In the genomic region with DNA sequence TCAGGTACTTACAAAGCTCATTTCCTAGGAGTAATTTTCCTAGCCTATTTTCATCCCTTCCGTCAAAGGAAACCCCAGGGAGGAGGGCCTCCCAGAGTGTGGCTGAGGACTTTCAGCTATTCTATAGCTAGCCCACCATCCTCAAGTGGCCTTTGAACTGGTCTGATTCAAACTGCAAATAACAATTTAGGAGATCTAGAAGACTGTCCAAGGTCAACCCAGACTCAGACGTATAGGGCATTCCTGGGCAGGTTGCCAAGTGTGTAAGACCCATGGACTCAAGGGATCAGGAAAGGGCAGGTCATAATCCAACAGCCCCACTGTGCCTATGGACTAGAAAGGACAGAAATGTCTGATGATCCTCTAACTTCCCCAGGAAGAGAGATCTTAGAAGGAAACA, we compare ENCODE assay signal across 1 cellular context.
A peak's percentile ranks its signal among the peaks of the same experiment; 100 is the strongest.
TF ChIP-seq lines count a peak whose summit lies in the region.

No MANE protein-coding gene starts in this region.

TF ChIP-seq in HepG2, 621 proteins besides CTCF, POLR2A, EP300 and RAD21 (continued from another document and continues in another):
- TF ChIP-seq, protein P1, sequence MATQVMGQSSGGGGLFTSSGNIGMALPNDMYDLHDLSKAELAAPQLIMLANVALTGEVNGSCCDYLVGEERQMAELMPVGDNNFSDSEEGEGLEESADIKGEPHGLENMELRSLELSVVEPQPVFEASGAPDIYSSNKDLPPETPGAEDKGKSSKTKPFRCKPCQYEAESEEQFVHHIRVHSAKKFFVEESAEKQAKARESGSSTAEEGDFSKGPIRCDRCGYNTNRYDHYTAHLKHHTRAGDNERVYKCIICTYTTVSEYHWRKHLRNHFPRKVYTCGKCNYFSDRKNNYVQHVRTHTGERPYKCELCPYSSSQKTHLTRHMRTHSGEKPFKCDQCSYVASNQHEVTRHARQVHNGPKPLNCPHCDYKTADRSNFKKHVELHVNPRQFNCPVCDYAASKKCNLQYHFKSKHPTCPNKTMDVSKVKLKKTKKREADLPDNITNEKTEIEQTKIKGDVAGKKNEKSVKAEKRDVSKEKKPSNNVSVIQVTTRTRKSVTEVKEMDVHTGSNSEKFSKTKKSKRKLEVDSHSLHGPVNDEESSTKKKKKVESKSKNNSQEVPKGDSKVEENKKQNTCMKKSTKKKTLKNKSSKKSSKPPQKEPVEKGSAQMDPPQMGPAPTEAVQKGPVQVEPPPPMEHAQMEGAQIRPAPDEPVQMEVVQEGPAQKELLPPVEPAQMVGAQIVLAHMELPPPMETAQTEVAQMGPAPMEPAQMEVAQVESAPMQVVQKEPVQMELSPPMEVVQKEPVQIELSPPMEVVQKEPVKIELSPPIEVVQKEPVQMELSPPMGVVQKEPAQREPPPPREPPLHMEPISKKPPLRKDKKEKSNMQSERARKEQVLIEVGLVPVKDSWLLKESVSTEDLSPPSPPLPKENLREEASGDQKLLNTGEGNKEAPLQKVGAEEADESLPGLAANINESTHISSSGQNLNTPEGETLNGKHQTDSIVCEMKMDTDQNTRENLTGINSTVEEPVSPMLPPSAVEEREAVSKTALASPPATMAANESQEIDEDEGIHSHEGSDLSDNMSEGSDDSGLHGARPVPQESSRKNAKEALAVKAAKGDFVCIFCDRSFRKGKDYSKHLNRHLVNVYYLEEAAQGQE (IDR thresholded peaks at IDR 0.05; ENCODE audit: borderline replicate concordance in 1 of 2, low read depth in 1 of 2, low read length in 2 of 2): no peak
- TF ChIP-seq NR2F6 (IDR thresholded peaks at IDR 0.05) (peak; percentile 32; the same call in 1 of the 2 replicates), NR2F6 (CRISPR knock-in tag; IDR thresholded peaks at IDR 0.05) (0 out of 2 replicates have a peak, but pooled peaks have one; percentile 32), MEIS1 (CRISPR knock-in tag; IDR thresholded peaks at IDR 0.05; ENCODE audit: borderline replicate concordance) (no peak), ZNF333 (CRISPR knock-in tag; IDR thresholded peaks at IDR 0.05; ENCODE audit: borderline replicate concordance) (no peak), ELF1 (CRISPR knock-in tag; IDR thresholded peaks at IDR 0.05) (no peak), ZNF326 (CRISPR knock-in tag; IDR thresholded peaks at IDR 0.05; ENCODE audit: borderline replicate concordance) (no peak), ZNF644 (CRISPR knock-in tag; IDR thresholded peaks at IDR 0.05; ENCODE audit: low read depth) (no peak), SRSF9 (IDR thresholded peaks at IDR 0.05; ENCODE audit: borderline replicate concordance, insufficient read depth, low read depth, low read length, poor library complexity, severe bottlenecking) (no peak), ZNF121 (CRISPR knock-in tag; IDR thresholded peaks at IDR 0.05) (no peak), ZFP62 (CRISPR knock-in tag; IDR thresholded peaks at IDR 0.05) (no peak), HOXA3 (CRISPR knock-in tag; IDR thresholded peaks at IDR 0.05) (0 out of 2 replicates have a peak, but pooled peaks have one; percentile 48), ZNF607 (CRISPR knock-in tag; IDR thresholded peaks at IDR 0.05; ENCODE audit: borderline replicate concordance) (no peak), TCF7 (IDR thresholded peaks at IDR 0.05; ENCODE audit: low read depth) (peak; percentile 18; the same call in 1 of the 2 replicates), SOX6 (IDR thresholded peaks at IDR 0.05) (no peak), SOX6 (CRISPR knock-in tag; IDR thresholded peaks at IDR 0.05) (peak; percentile 65), ZBTB7B (CRISPR knock-in tag; IDR thresholded peaks at IDR 0.05) (peak; percentile 70), NFKBIZ (CRISPR knock-in tag; IDR thresholded peaks at IDR 0.05) (no peak), NR2F1 (CRISPR knock-in tag; IDR thresholded peaks at IDR 0.05) (peak; percentile 52 to 73; a peak in 2 of 4 replicates), RELA (CRISPR knock-in tag; IDR thresholded peaks at IDR 0.05) (no peak), ZNF484 (CRISPR knock-in tag; IDR thresholded peaks at IDR 0.05; ENCODE audit: borderline replicate concordance, low read depth) (no peak), RARG (CRISPR knock-in tag; IDR thresholded peaks at IDR 0.05; ENCODE audit: low read depth) (no peak), ESRRA (CRISPR knock-in tag; IDR thresholded peaks at IDR 0.05; ENCODE audit: low read depth) (peak; percentile 79; the same call in 1 of the 2 replicates), ZNF619 (CRISPR knock-in tag; IDR thresholded peaks at IDR 0.05) (no peak), ZNF260 (CRISPR knock-in tag; IDR thresholded peaks at IDR 0.05; ENCODE audit: borderline replicate concordance, low read depth) (no peak), TAF15 (IDR thresholded peaks at IDR 0.05; ENCODE audit: low read depth, low read length, poor library complexity, severe bottlenecking) (no peak), RARA (CRISPR knock-in tag; IDR thresholded peaks at IDR 0.05) (peak; percentile 52; the same call in 1 of the 2 replicates)
- TF ChIP-seq, protein P2, sequence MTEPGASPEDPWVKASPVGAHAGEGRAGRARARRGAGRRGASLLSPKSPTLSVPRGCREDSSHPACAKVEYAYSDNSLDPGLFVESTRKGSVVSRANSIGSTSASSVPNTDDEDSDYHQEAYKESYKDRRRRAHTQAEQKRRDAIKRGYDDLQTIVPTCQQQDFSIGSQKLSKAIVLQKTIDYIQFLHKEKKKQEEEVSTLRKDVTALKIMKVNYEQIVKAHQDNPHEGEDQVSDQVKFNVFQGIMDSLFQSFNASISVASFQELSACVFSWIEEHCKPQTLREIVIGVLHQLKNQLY (CRISPR knock-in tag; IDR thresholded peaks at IDR 0.05): no peak
- TF ChIP-seq, protein P3, sequence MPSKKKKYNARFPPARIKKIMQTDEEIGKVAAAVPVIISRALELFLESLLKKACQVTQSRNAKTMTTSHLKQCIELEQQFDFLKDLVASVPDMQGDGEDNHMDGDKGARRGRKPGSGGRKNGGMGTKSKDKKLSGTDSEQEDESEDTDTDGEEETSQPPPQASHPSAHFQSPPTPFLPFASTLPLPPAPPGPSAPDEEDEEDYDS (CRISPR knock-in tag; IDR thresholded peaks at IDR 0.05): no peak
- TF ChIP-seq, protein P4, sequence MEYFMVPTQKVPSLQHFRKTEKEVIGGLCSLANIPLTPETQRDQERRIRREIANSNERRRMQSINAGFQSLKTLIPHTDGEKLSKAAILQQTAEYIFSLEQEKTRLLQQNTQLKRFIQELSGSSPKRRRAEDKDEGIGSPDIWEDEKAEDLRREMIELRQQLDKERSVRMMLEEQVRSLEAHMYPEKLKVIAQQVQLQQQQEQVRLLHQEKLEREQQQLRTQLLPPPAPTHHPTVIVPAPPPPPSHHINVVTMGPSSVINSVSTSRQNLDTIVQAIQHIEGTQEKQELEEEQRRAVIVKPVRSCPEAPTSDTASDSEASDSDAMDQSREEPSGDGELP (IDR thresholded peaks at IDR 0.05; ENCODE audit: borderline replicate concordance, low read depth): no peak
- TF ChIP-seq, protein P5, sequence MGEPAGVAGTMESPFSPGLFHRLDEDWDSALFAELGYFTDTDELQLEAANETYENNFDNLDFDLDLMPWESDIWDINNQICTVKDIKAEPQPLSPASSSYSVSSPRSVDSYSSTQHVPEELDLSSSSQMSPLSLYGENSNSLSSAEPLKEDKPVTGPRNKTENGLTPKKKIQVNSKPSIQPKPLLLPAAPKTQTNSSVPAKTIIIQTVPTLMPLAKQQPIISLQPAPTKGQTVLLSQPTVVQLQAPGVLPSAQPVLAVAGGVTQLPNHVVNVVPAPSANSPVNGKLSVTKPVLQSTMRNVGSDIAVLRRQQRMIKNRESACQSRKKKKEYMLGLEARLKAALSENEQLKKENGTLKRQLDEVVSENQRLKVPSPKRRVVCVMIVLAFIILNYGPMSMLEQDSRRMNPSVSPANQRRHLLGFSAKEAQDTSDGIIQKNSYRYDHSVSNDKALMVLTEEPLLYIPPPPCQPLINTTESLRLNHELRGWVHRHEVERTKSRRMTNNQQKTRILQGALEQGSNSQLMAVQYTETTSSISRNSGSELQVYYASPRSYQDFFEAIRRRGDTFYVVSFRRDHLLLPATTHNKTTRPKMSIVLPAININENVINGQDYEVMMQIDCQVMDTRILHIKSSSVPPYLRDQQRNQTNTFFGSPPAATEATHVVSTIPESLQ (CRISPR knock-in tag; conservative IDR thresholded peaks at IDR 0.05): no peak
- TF ChIP-seq, protein P6, sequence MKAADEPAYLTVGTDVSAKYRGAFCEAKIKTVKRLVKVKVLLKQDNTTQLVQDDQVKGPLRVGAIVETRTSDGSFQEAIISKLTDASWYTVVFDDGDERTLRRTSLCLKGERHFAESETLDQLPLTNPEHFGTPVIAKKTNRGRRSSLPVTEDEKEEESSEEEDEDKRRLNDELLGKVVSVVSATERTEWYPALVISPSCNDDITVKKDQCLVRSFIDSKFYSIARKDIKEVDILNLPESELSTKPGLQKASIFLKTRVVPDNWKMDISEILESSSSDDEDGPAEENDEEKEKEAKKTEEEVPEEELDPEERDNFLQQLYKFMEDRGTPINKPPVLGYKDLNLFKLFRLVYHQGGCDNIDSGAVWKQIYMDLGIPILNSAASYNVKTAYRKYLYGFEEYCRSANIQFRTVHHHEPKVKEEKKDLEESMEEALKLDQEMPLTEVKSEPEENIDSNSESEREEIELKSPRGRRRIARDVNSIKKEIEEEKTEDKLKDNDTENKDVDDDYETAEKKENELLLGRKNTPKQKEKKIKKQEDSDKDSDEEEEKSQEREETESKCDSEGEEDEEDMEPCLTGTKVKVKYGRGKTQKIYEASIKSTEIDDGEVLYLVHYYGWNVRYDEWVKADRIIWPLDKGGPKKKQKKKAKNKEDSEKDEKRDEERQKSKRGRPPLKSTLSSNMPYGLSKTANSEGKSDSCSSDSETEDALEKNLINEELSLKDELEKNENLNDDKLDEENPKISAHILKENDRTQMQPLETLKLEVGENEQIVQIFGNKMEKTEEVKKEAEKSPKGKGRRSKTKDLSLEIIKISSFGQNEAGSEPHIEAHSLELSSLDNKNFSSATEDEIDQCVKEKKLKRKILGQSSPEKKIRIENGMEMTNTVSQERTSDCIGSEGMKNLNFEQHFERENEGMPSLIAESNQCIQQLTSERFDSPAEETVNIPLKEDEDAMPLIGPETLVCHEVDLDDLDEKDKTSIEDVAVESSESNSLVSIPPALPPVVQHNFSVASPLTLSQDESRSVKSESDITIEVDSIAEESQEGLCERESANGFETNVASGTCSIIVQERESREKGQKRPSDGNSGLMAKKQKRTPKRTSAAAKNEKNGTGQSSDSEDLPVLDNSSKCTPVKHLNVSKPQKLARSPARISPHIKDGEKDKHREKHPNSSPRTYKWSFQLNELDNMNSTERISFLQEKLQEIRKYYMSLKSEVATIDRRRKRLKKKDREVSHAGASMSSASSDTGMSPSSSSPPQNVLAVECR (CRISPR knock-in tag; IDR thresholded peaks at IDR 0.05; ENCODE audit: borderline replicate concordance): no peak
- TF ChIP-seq, protein P7, sequence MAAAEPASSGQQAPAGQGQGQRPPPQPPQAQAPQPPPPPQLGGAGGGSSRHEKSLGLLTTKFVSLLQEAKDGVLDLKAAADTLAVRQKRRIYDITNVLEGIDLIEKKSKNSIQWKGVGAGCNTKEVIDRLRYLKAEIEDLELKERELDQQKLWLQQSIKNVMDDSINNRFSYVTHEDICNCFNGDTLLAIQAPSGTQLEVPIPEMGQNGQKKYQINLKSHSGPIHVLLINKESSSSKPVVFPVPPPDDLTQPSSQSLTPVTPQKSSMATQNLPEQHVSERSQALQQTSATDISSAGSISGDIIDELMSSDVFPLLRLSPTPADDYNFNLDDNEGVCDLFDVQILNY (CRISPR knock-in tag; conservative IDR thresholded peaks at IDR 0.05): no peak
- TF ChIP-seq, protein P8, sequence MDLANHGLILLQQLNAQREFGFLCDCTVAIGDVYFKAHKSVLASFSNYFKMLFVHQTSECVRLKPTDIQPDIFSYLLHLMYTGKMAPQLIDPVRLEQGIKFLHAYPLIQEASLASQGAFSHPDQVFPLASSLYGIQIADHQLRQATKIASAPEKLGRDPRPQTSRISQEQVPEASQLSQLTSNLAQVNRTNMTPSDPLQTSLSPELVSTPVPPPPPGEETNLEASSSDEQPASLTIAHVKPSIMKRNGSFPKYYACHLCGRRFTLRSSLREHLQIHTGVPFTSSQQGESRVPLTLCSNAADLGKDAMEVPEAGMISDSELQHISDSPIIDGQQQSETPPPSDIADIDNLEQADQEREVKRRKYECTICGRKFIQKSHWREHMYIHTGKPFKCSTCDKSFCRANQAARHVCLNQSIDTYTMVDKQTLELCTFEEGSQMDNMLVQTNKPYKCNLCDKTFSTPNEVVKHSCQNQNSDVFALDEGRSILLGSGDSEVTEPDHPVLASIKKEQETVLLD (CRISPR knock-in tag; IDR thresholded peaks at IDR 0.05; ENCODE audit: low read depth): no peak
- TF ChIP-seq, protein P9, sequence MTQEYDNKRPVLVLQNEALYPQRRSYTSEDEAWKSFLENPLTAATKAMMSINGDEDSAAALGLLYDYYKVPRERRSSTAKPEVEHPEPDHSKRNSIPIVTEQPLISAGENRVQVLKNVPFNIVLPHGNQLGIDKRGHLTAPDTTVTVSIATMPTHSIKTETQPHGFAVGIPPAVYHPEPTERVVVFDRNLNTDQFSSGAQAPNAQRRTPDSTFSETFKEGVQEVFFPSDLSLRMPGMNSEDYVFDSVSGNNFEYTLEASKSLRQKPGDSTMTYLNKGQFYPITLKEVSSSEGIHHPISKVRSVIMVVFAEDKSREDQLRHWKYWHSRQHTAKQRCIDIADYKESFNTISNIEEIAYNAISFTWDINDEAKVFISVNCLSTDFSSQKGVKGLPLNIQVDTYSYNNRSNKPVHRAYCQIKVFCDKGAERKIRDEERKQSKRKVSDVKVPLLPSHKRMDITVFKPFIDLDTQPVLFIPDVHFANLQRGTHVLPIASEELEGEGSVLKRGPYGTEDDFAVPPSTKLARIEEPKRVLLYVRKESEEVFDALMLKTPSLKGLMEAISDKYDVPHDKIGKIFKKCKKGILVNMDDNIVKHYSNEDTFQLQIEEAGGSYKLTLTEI (CRISPR knock-in tag; conservative IDR thresholded peaks at IDR 0.05): no peak
- TF ChIP-seq, protein P10, sequence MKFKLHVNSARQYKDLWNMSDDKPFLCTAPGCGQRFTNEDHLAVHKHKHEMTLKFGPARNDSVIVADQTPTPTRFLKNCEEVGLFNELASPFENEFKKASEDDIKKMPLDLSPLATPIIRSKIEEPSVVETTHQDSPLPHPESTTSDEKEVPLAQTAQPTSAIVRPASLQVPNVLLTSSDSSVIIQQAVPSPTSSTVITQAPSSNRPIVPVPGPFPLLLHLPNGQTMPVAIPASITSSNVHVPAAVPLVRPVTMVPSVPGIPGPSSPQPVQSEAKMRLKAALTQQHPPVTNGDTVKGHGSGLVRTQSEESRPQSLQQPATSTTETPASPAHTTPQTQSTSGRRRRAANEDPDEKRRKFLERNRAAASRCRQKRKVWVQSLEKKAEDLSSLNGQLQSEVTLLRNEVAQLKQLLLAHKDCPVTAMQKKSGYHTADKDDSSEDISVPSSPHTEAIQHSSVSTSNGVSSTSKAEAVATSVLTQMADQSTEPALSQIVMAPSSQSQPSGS (CRISPR knock-in tag; IDR thresholded peaks at IDR 0.05): no peak
- TF ChIP-seq, protein P11, sequence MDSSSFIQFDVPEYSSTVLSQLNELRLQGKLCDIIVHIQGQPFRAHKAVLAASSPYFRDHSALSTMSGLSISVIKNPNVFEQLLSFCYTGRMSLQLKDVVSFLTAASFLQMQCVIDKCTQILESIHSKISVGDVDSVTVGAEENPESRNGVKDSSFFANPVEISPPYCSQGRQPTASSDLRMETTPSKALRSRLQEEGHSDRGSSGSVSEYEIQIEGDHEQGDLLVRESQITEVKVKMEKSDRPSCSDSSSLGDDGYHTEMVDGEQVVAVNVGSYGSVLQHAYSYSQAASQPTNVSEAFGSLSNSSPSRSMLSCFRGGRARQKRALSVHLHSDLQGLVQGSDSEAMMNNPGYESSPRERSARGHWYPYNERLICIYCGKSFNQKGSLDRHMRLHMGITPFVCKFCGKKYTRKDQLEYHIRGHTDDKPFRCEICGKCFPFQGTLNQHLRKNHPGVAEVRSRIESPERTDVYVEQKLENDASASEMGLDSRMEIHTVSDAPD (CRISPR knock-in tag; IDR thresholded peaks at IDR 0.05): no peak
